In the genomic region with DNA sequence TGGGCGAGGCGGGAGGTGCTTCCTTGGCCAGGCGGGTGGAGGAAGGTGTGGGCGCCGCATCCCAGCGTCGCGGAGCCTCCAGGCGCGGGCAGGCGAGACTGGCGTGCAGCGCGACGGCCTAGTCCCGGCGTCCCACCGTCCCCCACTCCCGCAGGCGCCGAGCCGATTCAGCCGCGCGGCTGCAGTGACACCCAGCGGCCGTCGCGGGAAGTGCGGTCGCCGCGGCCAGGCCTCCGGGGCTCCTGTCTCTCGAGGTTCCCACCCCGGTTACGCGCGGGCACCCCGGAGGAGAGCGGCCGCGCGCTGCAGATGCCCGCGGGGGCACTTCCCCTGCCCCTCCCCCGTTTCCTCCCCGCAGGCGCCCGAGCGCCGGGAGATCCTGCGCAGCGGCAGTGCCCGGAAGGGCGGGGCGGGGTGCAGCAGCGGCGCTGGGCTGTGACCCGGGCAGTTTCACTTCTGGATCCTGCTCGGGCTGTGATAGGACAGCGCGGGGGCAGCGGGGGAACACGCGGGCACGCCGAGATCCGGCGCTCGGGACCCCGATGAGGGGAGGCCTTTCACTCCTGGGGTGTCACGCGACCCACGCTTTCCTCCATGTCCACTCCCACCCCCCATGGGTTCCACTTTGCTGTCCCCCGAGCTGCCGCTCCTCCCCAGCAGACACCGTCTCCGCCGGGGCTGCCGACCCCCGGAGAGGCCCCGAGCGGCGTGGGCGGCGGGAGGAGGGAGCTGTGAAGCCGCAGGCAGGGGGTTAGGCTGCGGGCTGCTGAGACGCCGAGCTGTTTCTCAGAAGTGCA, we compare ENCODE assay signal across 7 cellular contexts. TPM values are rescaled to one million over a fixed set of nuclear protein-coding genes. Genes with fewer than 3 reads are reported as not detected.
A peak's percentile ranks its signal among the peaks of the same experiment; 100 is the strongest.
DNase-seq lines count a peak whose midpoint lies in the region; ATAC-seq and TF ChIP-seq lines count a peak whose summit lies in the region.

No MANE protein-coding gene starts in this region.

- peak overlapping the region; percentile 53 for H3K4me3 ChIP-seq in astrocyte of the cerebellum (ENCODE audit: low read depth, low read length)

- intact Hi-C loops in sciatic nerve (cut with DNase I) = loop anchor here (5.0 kb wide), 1 partner anchor 132 kb away; no protein-coding TSS in a partner anchor

- peak; percentile 60 for DNase-seq in NCI-H1694 treated with DMSO at 0.1 percent for 48 hours (lab: John Stamatoyannopoulos, UW)
- DNase-seq in T-helper 9 cell = peak; percentile 91
- DNase-seq in astrocyte of the cerebellum (ENCODE audit: low read depth) = no peak
- DNase-seq in hypothalamus (lab: John Stamatoyannopoulos, UW) = peak; percentile 11 to 89 (median 77)
- peak; percentile 94 for DNase-seq in sciatic nerve (ENCODE audit: low spot score)

- ATAC-seq in GM18505 (IDR thresholded peaks at IDR 0.05; ENCODE audit: unreplicated experiment) = peak; percentile 64
- peak; percentile 58 for ATAC-seq in HG02938 (IDR thresholded peaks at IDR 0.05; ENCODE audit: unreplicated experiment)
- ATAC-seq in sciatic nerve = peak; percentile 96

- peak; percentile 77 for TF ChIP-seq CTCF in astrocyte of the cerebellum (IDR thresholded peaks at IDR 0.05; ENCODE audit: low read depth, low read length, missing control alignments)

- TF ChIP-seq POLR2A in GM18505 (IDR thresholded peaks at IDR 0.05; ENCODE audit: borderline replicate concordance, extremely low read depth, insufficient read depth, insufficient read length) = peak; percentile 60

- in situ Hi-C loops in astrocyte of the cerebellum (cut with HindIII; ENCODE audit: low sequenced_read_pairs) = no loop called here

RNA-seq across cellular contexts. Expression of gene GRB7, which starts 16.6 kb away (rescaled TPM):
- 1.6 TPM for total RNA-seq in sciatic nerve

RNA-seq across cellular contexts. Expression of gene MIEN1, which starts 24.0 kb away (rescaled TPM):
- 18.5 TPM for total RNA-seq in sciatic nerve

RNA-seq across cellular contexts. Expression of gene ERBB2, which starts 54.5 kb away (rescaled TPM):
- total RNA-seq in sciatic nerve = 131 TPM
